ENCODE assay signal across 31 cellular contexts in genomic region chr6:64409948-64410347, GRCh38.
"Had no signal": no experiment of that assay in that cellular context is flagged by ENCODE, and none has a peak within 500 bp of the region (broad histone marks: within the 10 kb centered on the region; RNA-seq: fewer than 3 reads in every experiment).

No MANE protein-coding gene starts in this region.

- H3K36me3 ChIP-seq: adrenal gland, ascending aorta, brain microvascular endothelial cell, breast epithelium, cardiac muscle cell had no signal

- H3K9me3 ChIP-seq: adrenal gland, ascending aorta, body of pancreas, breast epithelium had no signal

- H3K27me3 ChIP-seq: adrenal gland, ascending aorta, body of pancreas, brain microvascular endothelial cell, breast epithelium, cardiac muscle cell had no signal

- DNase-seq: activated effector memory CD4-positive, alpha-beta T cell treated with anti-CD3 and anti-CD28 coated beads, Interleukin-2, amount 50 U/mL, for 16 hours; activated effector memory CD4-positive, alpha-beta T cell treated with Interleukin-2 at 50 U/mL for 16 hours; activated gamma-delta T cell; activated gamma-delta T cell treated with Interleukin-2 at 50 U/mL for 16 hours; activated naive CD4-positive, alpha-beta T cell; activated naive CD4-positive, alpha-beta T cell treated with anti-CD3 and anti-CD28 coated beads for 36 hours; activated naive CD4-positive, alpha-beta T cell treated with anti-CD3 and anti-CD28 coated beads, Interleukin-2, amount 10 ng/mL, durations not matched to agents 7 days and 5 days; activated naive CD4-positive, alpha-beta T cell treated with anti-CD3 and anti-CD28 coated beads, Interleukin-2, amount 50 U/mL, for 16 hours; activated naive CD4-positive, alpha-beta T cell treated with Interleukin-2 at 50 U/mL for 16 hours; activated naive CD8-positive, alpha-beta T cell treated with anti-CD3 and anti-CD28 coated beads for 36 hours; activated naive CD8-positive, alpha-beta T cell treated with anti-CD3 and anti-CD28 coated beads, Interleukin-2, amount 10 ng/mL, durations not matched to agents 7 days and 5 days; activated naive CD8-positive, alpha-beta T cell treated with anti-CD3 and anti-CD28 coated beads, Interleukin-2, amount 50 U/mL, for 24 hours; activated T-cell treated with anti-CD3 and anti-CD28 coated beads, Interleukin-2, amount 50 U/mL, for 24 hours; activated T-cell treated with anti-CD3 and anti-CD28 coated beads, Interleukin-2, amount 50 U/mL, for 4 hours; activated T-cell treated with anti-CD3 and anti-CD28 coated beads, Interleukin-2, amount 50 U/mL, for 48 hours; activated T-cell treated with anti-CD3 and anti-CD28 coated beads, Interleukin-2, amount 50 U/mL, for 72 hours; adrenal gland; amniotic stem cell; amygdala; anterior cingulate cortex; aorta; body of pancreas; brain microvascular endothelial cell; caudate nucleus; central memory CD4-positive, alpha-beta T cell; cerebellar nuclear complex had no signal

- H3K4me1 ChIP-seq: adrenal gland, ascending aorta, body of pancreas, breast epithelium had no signal

- H3K27ac ChIP-seq: adrenal gland, ascending aorta, body of pancreas, brain microvascular endothelial cell, breast epithelium, cardiac muscle cell had no signal

- H3K4me3 ChIP-seq: adrenal gland, ascending aorta, body of pancreas, breast epithelium, cardiac muscle cell had no signal

- ATAC-seq: activated naive CD4-positive, alpha-beta T cell treated with anti-CD3 and anti-CD28 coated beads, Interleukin-2, amount 50 U/mL, for 72 hours; activated naive CD8-positive, alpha-beta T cell treated with anti-CD3 and anti-CD28 coated beads, Interleukin-2, amount 50 U/mL, for 24 hours; activated T-cell treated with anti-CD3 and anti-CD28 coated beads, Interleukin-2, amount 50 U/mL, for 4 hours; activated T-cell treated with anti-CD3 and anti-CD28 coated beads, Interleukin-2, amount 50 U/mL, for 72 hours; activated T-helper 17 cell treated with anti-CD3 and anti-CD28 coated beads, Interleukin-2, amount 50 U/mL, for 72 hours; body of pancreas had no signal
